27 cellular contexts compared by ENCODE assay signal in the genomic region with DNA sequence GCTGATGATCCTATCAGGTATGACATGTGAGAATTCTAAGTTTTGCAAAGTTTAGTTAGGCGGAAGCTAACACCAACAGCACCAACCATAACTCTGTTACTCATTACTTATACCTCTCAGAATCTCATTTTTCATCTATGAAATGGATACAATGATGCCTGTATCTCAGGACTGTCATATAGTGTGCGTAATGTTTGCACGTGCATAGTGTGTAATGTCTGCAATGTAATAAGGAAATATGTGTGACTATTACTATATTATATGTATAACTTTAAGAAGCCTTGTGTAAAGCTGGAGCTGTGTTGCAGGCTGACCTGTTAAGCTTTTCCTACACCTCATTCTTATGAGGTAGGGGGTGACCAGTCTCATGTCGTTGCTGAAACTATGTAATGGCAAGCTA. TPM values are rescaled to one million over a fixed set of nuclear protein-coding genes. Genes with fewer than 3 reads are reported as not detected.
"Had no signal": no experiment of that assay in that cellular context is flagged by ENCODE, and none has a peak within 500 bp of the region (broad histone marks: within the 10 kb centered on the region; RNA-seq: fewer than 3 reads in every experiment).

No MANE protein-coding gene starts in this region.

- H3K27ac ChIP-seq: neural progenitor cell, ovary, parathyroid adenoma, psoas muscle, sigmoid colon, stomach, thoracic aorta, thyroid gland, tibial nerve, upper lobe of left lung, vagina had no signal

- H3K27me3 Mint-ChIP-seq: progenitor cell of endocrine pancreas; stimulated activated naive B cell treated with anti-CD40 and anti-IgM and Interleukin-4, amounts not matched to agents 10 μg/mL and 1 μg/mL and 100 μg/mL, for 72 hours; stimulated activated naive CD8-positive, alpha-beta T cell treated with anti-CD3 and anti-CD28 coated beads, Interleukin-15, Interleukin-2, amounts not matched to agents 100 ng/mL and 50 ng/mL, for 24 hours had no signal

- H3K27ac Mint-ChIP-seq: natural killer cell; nephron; neural progenitor cell; progenitor cell of endocrine pancreas; stimulated activated effector memory CD8-positive, alpha-beta T cell treated with anti-CD3 and anti-CD28 coated beads, Interleukin-12 subunit alpha, Interleukin-12 subunit beta, amount 100 ng/mL, for 72 hours; stimulated activated naive B cell treated with anti-CD40 and anti-IgM and Interleukin-4, amounts not matched to agents 10 μg/mL and 1 μg/mL and 100 μg/mL, for 72 hours; stimulated activated naive CD8-positive, alpha-beta T cell treated with anti-CD3 and anti-CD28 coated beads, Interleukin-15, Interleukin-2, amounts not matched to agents 100 ng/mL and 50 ng/mL, for 24 hours had no signal

- H3K4me3 Mint-ChIP-seq: natural killer cell; nephron; neural progenitor cell; stimulated activated effector memory CD8-positive, alpha-beta T cell treated with anti-CD3 and anti-CD28 coated beads, Interleukin-12 subunit alpha, Interleukin-12 subunit beta, amount 100 ng/mL, for 72 hours; stimulated activated naive B cell treated with anti-CD40 and anti-IgM and Interleukin-4, amounts not matched to agents 10 μg/mL and 1 μg/mL and 100 μg/mL, for 72 hours; stimulated activated naive CD8-positive, alpha-beta T cell treated with anti-CD3 and anti-CD28 coated beads, Interleukin-15, Interleukin-2, amounts not matched to agents 100 ng/mL and 50 ng/mL, for 24 hours had no signal

- H3K27me3 ChIP-seq: neural progenitor cell, ovary, right lobe of liver, sigmoid colon, stomach, thyroid gland, tibial nerve, upper lobe of left lung, vagina had no signal

- DNase-seq: natural killer cell; occipital lobe; ovary; posterior cingulate gyrus; psoas muscle; right cardiac atrium; right lobe of liver; sigmoid colon; small intestine; stimulated activated CD4-positive, alpha-beta T cell treated with anti-CD3 and anti-CD28 coated beads, Interleukin-15, amount 100 ng/mL, for 24 hours; stimulated activated CD4-positive, alpha-beta T cell treated with anti-CD3 and anti-CD28 coated beads, Interleukin-2, amount 100 ng/mL, for 24 hours; stimulated activated CD4-positive, alpha-beta T cell treated with anti-CD3 and anti-CD28 coated beads, Interleukin-2, amount 100 ng/mL, for 48 hours; stimulated activated CD4-positive, alpha-beta T cell treated with anti-CD3 and anti-CD28 coated beads, Interleukin-4, amount 100 ng/mL, for 24 hours; stimulated activated naive B cell treated with anti-CD40 and anti-IgM and Interleukin-4, amounts not matched to agents 10 μg/mL and 1 μg/mL and 100 μg/mL, for 72 hours; stimulated activated naive CD4-positive, alpha-beta T cell treated with Interleukin-2 at 50 U/mL for 16 hours; stomach; thyroid gland; upper lobe of left lung had no signal

- H3K4me1 ChIP-seq: parathyroid adenoma, tibial nerve, vagina had no signal

- H3K4me1 Mint-ChIP-seq: natural killer cell; stimulated activated effector memory CD8-positive, alpha-beta T cell treated with anti-CD3 and anti-CD28 coated beads, Interleukin-12 subunit alpha, Interleukin-12 subunit beta, amount 100 ng/mL, for 72 hours had no signal

- H3K4me3 ChIP-seq: neural progenitor cell, ovary, psoas muscle, right lobe of liver, sigmoid colon, stomach, thoracic aorta, thyroid gland, tibial nerve, upper lobe of left lung, vagina had no signal

- H3K9me3 ChIP-seq: ovary, psoas muscle, right lobe of liver, sigmoid colon, stomach, thoracic aorta, thyroid gland, tibial nerve, upper lobe of left lung, vagina had no signal

- H3K9me3 Mint-ChIP-seq: natural killer cell; nephron; neural progenitor cell; stimulated activated effector memory CD8-positive, alpha-beta T cell treated with anti-CD3 and anti-CD28 coated beads, Interleukin-12 subunit alpha, Interleukin-12 subunit beta, amount 100 ng/mL, for 72 hours; stimulated activated naive B cell treated with anti-CD40 and anti-IgM and Interleukin-4, amounts not matched to agents 10 μg/mL and 1 μg/mL and 100 μg/mL, for 72 hours; stimulated activated naive CD8-positive, alpha-beta T cell treated with anti-CD3 and anti-CD28 coated beads, Interleukin-15, Interleukin-2, amounts not matched to agents 100 ng/mL and 50 ng/mL, for 24 hours had no signal

- H3K36me3 ChIP-seq: neural progenitor cell, ovary, right lobe of liver, sigmoid colon, stomach, thoracic aorta, thyroid gland, tibial nerve, upper lobe of left lung, vagina had no signal

- ATAC-seq: natural killer cell; psoas muscle; right cardiac atrium; right lobe of liver; stimulated activated effector memory CD8-positive, alpha-beta T cell treated with anti-CD3 and anti-CD28 coated beads, Interleukin-12 subunit alpha, Interleukin-12 subunit beta, amount 100 ng/mL, for 72 hours; stimulated activated naive B cell treated with anti-CD40 and anti-IgM and Interleukin-4, amounts not matched to agents 10 μg/mL and 1 μg/mL and 100 μg/mL, for 72 hours had no signal

- H3K36me3 Mint-ChIP-seq: natural killer cell; neural progenitor cell; stimulated activated effector memory CD8-positive, alpha-beta T cell treated with anti-CD3 and anti-CD28 coated beads, Interleukin-12 subunit alpha, Interleukin-12 subunit beta, amount 100 ng/mL, for 72 hours; stimulated activated naive B cell treated with anti-CD40 and anti-IgM and Interleukin-4, amounts not matched to agents 10 μg/mL and 1 μg/mL and 100 μg/mL, for 72 hours had no signal

RNA-seq across cellular contexts. Expression of gene ADCY10, which starts 13.0 kb away (rescaled TPM):
- total RNA-seq: stomach, tibial nerve, vagina had no signal
